Comparison of ENCODE assay signal across 8 cellular contexts in genomic region chr22:31676700-31677099, GRCh38. TPM values are rescaled to one million over a fixed set of nuclear protein-coding genes. Genes with fewer than 3 reads are reported as not detected.
DNase-seq lines count a peak whose midpoint lies in the region; ATAC-seq and TF ChIP-seq lines count a peak whose summit lies in the region.

No MANE protein-coding gene starts in this region.

- peak; percentile 98 for DNase-seq in Caco-2
- peak; percentile 81 for DNase-seq in NB4 (ENCODE audit: low read depth)
- DNase-seq in activated CD4-positive, alpha-beta T cell treated with anti-CD3 and anti-CD28 coated beads, Interleukin-2, amount 50 U/mL, for 24 hours (ENCODE audit: low read depth in 1 of 2, low spot score in 1 of 2), result peak; percentile 77 to 91
- peak; percentile 80 to 96 (median 94) for DNase-seq in dorsolateral prefrontal cortex
- DNase-seq in lower lobe of right lung, result peak; percentile 98
- peak; percentile 87 to 94 for DNase-seq in stimulated activated CD4-positive, alpha-beta T cell treated with anti-CD3 and anti-CD28 coated beads, Interleukin-4, amount 100 ng/mL, for 4 hours
- DNase-seq in NCI-H1694 (lab: John Stamatoyannopoulos, UW), result no peak

- peak overlapping the region; percentile 89 for H3K27ac Mint-ChIP-seq in Caco-2 (ENCODE audit: unreplicated experiment)

- H3K4me3 ChIP-seq in Caco-2 (ENCODE audit: low read depth, low read length) (peak overlapping the region; percentile 55), NB4 (ENCODE audit: low read depth, low read length) (no peak overlapping the region), dorsolateral prefrontal cortex (peak overlapping the region; percentile 14 to 76 (median 58)), lower lobe of right lung (peak overlapping the region; percentile 61)

- no peaks in the 10 kb centered on the region for H3K9me3 Mint-ChIP-seq in Caco-2 (ENCODE audit: unreplicated experiment)

- CTCF ChIA-PET in Caco-2 (lab: Charles Lee), result interaction anchor here (0.6 to 1.6 kb wide), 6 partner anchors 9 to 294 kb away, joined by 3 to 17 read pairs (median 7); partner anchors contain the start of gene PISD

- peaks cover 11% of the 10 kb centered on the region for H3K4me1 Mint-ChIP-seq in Caco-2 (ENCODE audit: low read depth, unreplicated experiment)

- no peaks in the 10 kb centered on the region for H3K9me3 ChIP-seq in Caco-2
- H3K9me3 ChIP-seq in lower lobe of right lung, result no peaks in the 10 kb centered on the region

- H3K4me1 ChIP-seq in Caco-2 (peaks cover 5% of the 10 kb centered on the region; the same call in 1 of the 2 replicates), lower lobe of right lung (peaks cover 11% of the 10 kb centered on the region)

- intact Hi-C loops in Caco-2 (cut with micrococcal nuclease; ENCODE audit: unreplicated experiment) (loop anchor here (2.0 kb wide), 1 partner anchor 76 kb away; no protein-coding TSS in a partner anchor), dorsolateral prefrontal cortex (cut with DNase I) (loop anchor here in 1 of 2 donors (5.0 kb wide), 1 partner anchor 71 kb away; no protein-coding TSS in a partner anchor), lower lobe of right lung (cut with DNase I) (no loop called here)

- H3K36me3 ChIP-seq in Caco-2 (ENCODE audit: control insufficient read depth, insufficient read depth, low read length) (no peaks in the 10 kb centered on the region), lower lobe of right lung (no peaks in the 10 kb centered on the region)

- peaks cover 8% of the 10 kb centered on the region for H3K36me3 Mint-ChIP-seq in Caco-2 (ENCODE audit: insufficient read depth, unreplicated experiment)

- no peaks in the 10 kb centered on the region for H3K27me3 Mint-ChIP-seq in Caco-2 (ENCODE audit: insufficient read depth, unreplicated experiment)

- peak overlapping the region; percentile 90 for H3K4me3 Mint-ChIP-seq in Caco-2 (ENCODE audit: unreplicated experiment)

- no peak for TF ChIP-seq POLR2A in NB4 (IDR thresholded peaks at IDR 0.05; ENCODE audit: extremely low read depth, insufficient read length)

- H3K27ac ChIP-seq in dorsolateral prefrontal cortex, result peak overlapping the region in 48 of 59 donors; percentile 7 to 82 (median 64)
- H3K27ac ChIP-seq in lower lobe of right lung, result peak overlapping the region; percentile 82

- no TSS peak for BruUV-seq in Caco-2 (replicated peaks; lab: Mats Ljungman, UMichigan)

- TF ChIP-seq CTCF in Caco-2 (IDR thresholded peaks at IDR 0.05; ENCODE audit: insufficient read depth in 1 of 2, low read depth in 1 of 2, low read length in 1 of 2, severe bottlenecking in 1 of 2, unreplicated experiment in 1 of 2) (no peak), NB4 (IDR thresholded peaks at IDR 0.05; ENCODE audit: low read depth, low read length) (no peak), dorsolateral prefrontal cortex (IDR thresholded peaks at IDR 0.05 in 54 of 56, conservative IDR thresholded peaks at IDR 0.05 in 2 of 56; ENCODE audit: low read depth in 1 of 56, partially characterized antibody in 56 of 56) (peak in 5 of 56 donors; percentile 11 to 22 (median 17)), lower lobe of right lung (IDR thresholded peaks at IDR 0.05) (no peak)

- H3K27me3 ChIP-seq in Caco-2 (replicated peaks; ENCODE audit: control insufficient read depth, insufficient read depth, low read length), result no peaks in the 10 kb centered on the region
- no peaks in the 10 kb centered on the region for H3K27me3 ChIP-seq in dorsolateral prefrontal cortex
- H3K27me3 ChIP-seq in lower lobe of right lung (ENCODE audit: low read depth), result no peaks in the 10 kb centered on the region

- ATAC-seq in GM21528 (IDR thresholded peaks at IDR 0.05; ENCODE audit: low FRiP score, unreplicated experiment) (peak; percentile 80), lower lobe of right lung (peak; percentile 100)

- POLR2A ChIA-PET in Caco-2 (lab: Charles Lee), result interaction anchor here (0.6 to 1.4 kb wide), 5 partner anchors 11 to 121 kb away, joined by 3 to 31 read pairs (median 7); partner anchors contain the start of gene PISD

RNA-seq across cellular contexts. Expression of gene PISD, which starts 14.7 kb away (rescaled TPM):
- 56.7 and 58.7 TPM in 2 replicates for total RNA-seq in Caco-2 (2022)
- 100 to 1,000 TPM in 2 of 120 experiments, 10 to 100 TPM in 118; 48.4 to 108 (median 75.5) TPM for total RNA-seq in dorsolateral prefrontal cortex
- 47.3 TPM for total RNA-seq in lower lobe of right lung
